Comparison of ENCODE assay signal across 12 cellular contexts in the genomic region with DNA sequence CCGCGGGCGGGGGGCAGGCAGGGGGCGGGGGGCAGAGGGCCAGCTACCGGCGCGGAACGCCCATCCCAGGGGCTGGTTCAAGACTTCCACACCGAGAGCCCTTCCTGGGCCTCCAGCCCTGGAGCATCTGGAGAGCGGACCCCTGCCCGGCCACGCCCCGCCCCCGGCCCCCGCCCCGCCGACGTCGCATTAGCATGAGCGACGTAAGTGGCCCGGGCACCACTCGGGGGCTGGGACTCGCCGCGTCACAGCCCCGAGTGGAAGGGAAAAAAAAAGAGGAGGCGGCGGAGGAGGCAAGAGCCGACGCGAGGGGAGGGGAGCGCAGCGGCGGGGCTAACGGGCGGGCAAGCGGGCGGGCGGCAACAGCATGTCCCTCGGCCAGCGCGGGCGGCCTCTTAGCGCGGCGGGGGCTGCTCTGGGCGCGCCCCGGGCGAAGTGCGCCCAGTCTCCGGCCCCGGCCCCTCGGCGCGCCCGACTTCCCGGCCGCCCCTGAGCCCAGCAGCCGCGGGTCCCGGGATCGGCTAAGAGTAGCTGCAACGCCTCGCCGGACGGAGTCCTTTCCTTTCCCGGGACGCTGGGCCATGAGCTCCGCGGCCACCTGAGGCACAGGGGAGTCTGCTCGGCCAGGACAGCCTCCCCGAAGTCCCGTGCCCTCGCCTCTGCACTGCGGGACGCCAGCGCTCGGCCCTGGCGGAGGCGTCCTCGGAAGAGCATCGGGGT. TPM values are rescaled to one million over a fixed set of nuclear protein-coding genes. Genes with fewer than 3 reads are reported as not detected.
A peak's percentile ranks its signal among the peaks of the same experiment; 100 is the strongest.
DNase-seq lines count a peak whose midpoint lies in the region; ATAC-seq, FAIRE-seq and TF ChIP-seq lines count a peak whose summit lies in the region.
"Had no signal": no experiment of that assay in that cellular context is flagged by ENCODE, and none has a peak within 500 bp of the region (broad histone marks: within the 10 kb centered on the region; RNA-seq: fewer than 3 reads in every experiment).

A gene (plus strand): TSS at position 296 of the 720 bp plus-strand sequence. CDS start 431 bp downstream, outside the sequence.

- 5% methylated on average over 41 of the region's 84 CpGs; no CpG with 5 or more reads in 1 of the 2 experiments for WGBS in H1 (ENCODE audit: extremely low coverage in 1 of 2, insufficient coverage in 1 of 2, insufficient read length in 1 of 2, insufficient replicate concordance in 2 of 2, low coverage in 1 of 2, low lambda C conversion rate in 2 of 2, missing lambda C conversion rate in 1 of 2), 2 experiments

- H2BK20ac ChIP-seq in H1 (ENCODE audit: low read length) = no peak within 1 kb of the TSS

- H3K4me3 ChIP-seq in H7 (ENCODE audit: insufficient read depth, low read depth, low read length) (peak within 1 kb of the TSS; percentile 52), H1 (ENCODE audit: extremely low read depth in 1 of 4, insufficient read depth in 2 of 4, low read depth in 3 of 4, low read length in 4 of 4) (peak within 1 kb of the TSS; percentile 44 to 72 (median 52)), parathyroid adenoma (ENCODE audit: low read depth, low read length) (no peak within 1 kb of the TSS)
- H3K4me3 ChIP-seq in effector memory CD4-positive, alpha-beta T cell (ENCODE audit: insufficient read depth, low read depth, low read length, poor library complexity, severe bottlenecking) = no peak within 1 kb of the TSS

- peaks cover 16% of the 10 kb centered on the region; the same call in 1 of the 2 replicates for H3K23me2 ChIP-seq in H1 (ENCODE audit: low read depth, low read length)

- H3K9me3 ChIP-seq in H1 (ENCODE audit: insufficient read depth in 2 of 2, low read depth in 1 of 2, low read length in 1 of 2) (no peaks in the 10 kb centered on the region; a peak in 1 of 4 replicates), parathyroid adenoma (ENCODE audit: control insufficient read depth, low read length) (no peaks in the 10 kb centered on the region)
- no peaks in the 10 kb centered on the region for H3K9me3 ChIP-seq in effector memory CD4-positive, alpha-beta T cell (ENCODE audit: control insufficient read depth, low read length)

- H4K5ac ChIP-seq in H1 (ENCODE audit: insufficient read length, low read depth, low read length) = no peak within 1 kb of the TSS

- H2AK5ac ChIP-seq in H1 (ENCODE audit: low read depth, low read length) = no peak within 1 kb of the TSS

- H3K79me1 ChIP-seq in H1 (ENCODE audit: low read depth, low read length) = no peaks in the 10 kb centered on the region

- H3K36me3 Mint-ChIP-seq in activated T-helper 1 cell treated with anti-CD3 and anti-CD28 coated beads, Interleukin-12 subunit alpha, Interleukin-12 subunit beta, Interleukin-2, Interleukin-4 antibody, amounts not matched to agents 30 ng/mL and 10 ng/mL and 1 ng/mL, durations not matched to agents 14 hours and 24 hours and 36 hours (ENCODE audit: low read depth) = peaks cover 2% of the 10 kb centered on the region
- peaks cover 8% of the 10 kb centered on the region for H3K36me3 Mint-ChIP-seq in stimulated activated effector memory CD8-positive, alpha-beta T cell treated with anti-CD3 and anti-CD28 coated beads, Interleukin-12 subunit alpha, Interleukin-12 subunit beta, amount 100 ng/mL, for 72 hours
- H3K36me3 Mint-ChIP-seq: natural killer cell had no signal

- no peak within 1 kb of the TSS for H4K91ac ChIP-seq in H1 (replicated peaks; ENCODE audit: insufficient read length, low read length)

- TF ChIP-seq EP300 in H1 (IDR thresholded peaks at IDR 0.05; ENCODE audit: borderline replicate concordance in 1 of 2, low read depth in 2 of 2, low read length in 2 of 2) = no peak

- no peak within 1 kb of the TSS for H3K4ac ChIP-seq in H1 (replicated peaks; ENCODE audit: insufficient read length, low read depth, low read length)

- H2BK15ac ChIP-seq in H1 (ENCODE audit: low read length) = no peak within 1 kb of the TSS

- intact Hi-C loops in activated T-helper 1 cell treated with anti-CD3 and anti-CD28 coated beads, Interleukin-12 subunit alpha, Interleukin-12 subunit beta, Interleukin-2, Interleukin-4 antibody, amounts not matched to agents 30 ng/mL and 10 ng/mL and 1 ng/mL, durations not matched to agents 14 hours and 24 hours and 36 hours (cut with micrococcal nuclease) = no loop called here

- H2BK5ac ChIP-seq in H1 (ENCODE audit: low read depth, low read length) = no peak within 1 kb of the TSS

- peaks cover 0 to 47% (median 29%) of the 10 kb centered on the region in 4 experiments; a peak in 6 of 7 replicates for H3K4me1 ChIP-seq in H1 (replicated peaks in 1 of 4; ENCODE audit: control insufficient read depth in 3 of 4, insufficient read depth in 4 of 4, low read length in 3 of 4)
- H3K4me1 ChIP-seq in parathyroid adenoma = peaks cover 14% of the 10 kb centered on the region
- H3K4me1 ChIP-seq in effector memory CD4-positive, alpha-beta T cell (ENCODE audit: control insufficient read depth, insufficient read depth, low read length, poor library complexity, severe bottlenecking) = no peaks in the 10 kb centered on the region

- 0 out of 2 replicates have a peak within 1 kb of the TSS, but pooled peaks have one; percentile 9 for H2BK12ac ChIP-seq in H1 (ENCODE audit: low read depth, low read length)

- H3K14ac ChIP-seq in H1 (ENCODE audit: insufficient read length) = no peak within 1 kb of the TSS

- CTCF ChIA-PET in H1 (lab: Charles Lee; ENCODE audit: partially characterized antibody) = interaction anchor here (0.7 to 2.3 kb wide), 7 partner anchors 9 to 201 kb away, joined by 3 to 9 read pairs (median 4); no protein-coding TSS in a partner anchor

- H3K4me2 ChIP-seq in H1 (ENCODE audit: insufficient read depth in 1 of 2, low read depth in 2 of 2, low read length in 2 of 2) = peak within 1 kb of the TSS; percentile 71 to 92
- no peak within 1 kb of the TSS for H3K4me2 ChIP-seq in parathyroid adenoma (ENCODE audit: low read length)

- H3K27ac Mint-ChIP-seq in activated T-helper 1 cell treated with anti-CD3 and anti-CD28 coated beads, Interleukin-12 subunit alpha, Interleukin-12 subunit beta, Interleukin-2, Interleukin-4 antibody, amounts not matched to agents 30 ng/mL and 10 ng/mL and 1 ng/mL, durations not matched to agents 14 hours and 24 hours and 36 hours = no peak within 1 kb of the TSS
- no peak within 1 kb of the TSS for H3K27ac Mint-ChIP-seq in stimulated activated effector memory CD8-positive, alpha-beta T cell treated with anti-CD3 and anti-CD28 coated beads, Interleukin-12 subunit alpha, Interleukin-12 subunit beta, amount 100 ng/mL, for 72 hours
- H3K27ac Mint-ChIP-seq: natural killer cell had no signal

- DNase-seq in H7 (peak; percentile 88), NCI-H2171 (lab: John Stamatoyannopoulos, UW) (peak; percentile 18), H1 (ENCODE audit: low read depth in 1 of 2, low spot score in 2 of 2) (peak in 1 of 2 experiments; percentile 71), C1 segment of cervical spinal cord (lab: John Stamatoyannopoulos, UW) (no peak)
- no peak for DNase-seq in effector memory CD4-positive, alpha-beta T cell
- DNase-seq in activated T-helper 1 cell treated with anti-CD3 and anti-CD28 coated beads, Interleukin-12 subunit alpha, Interleukin-12 subunit beta, Interleukin-2, Interleukin-4 antibody, amounts not matched to agents 30 ng/mL and 10 ng/mL and 1 ng/mL, durations not matched to agents 14 hours and 24 hours and 36 hours (ENCODE audit: low spot score) = no peak
- no peak for DNase-seq in stimulated activated effector memory CD8-positive, alpha-beta T cell treated with anti-CD3 and anti-CD28 coated beads, Interleukin-12 subunit alpha, Interleukin-12 subunit beta, amount 100 ng/mL, for 72 hours (ENCODE audit: low spot score in 2 of 2)
- DNase-seq: hypothalamus, Karpas-422, natural killer cell had no signal

- ATAC-seq in stimulated activated effector memory CD8-positive, alpha-beta T cell treated with anti-CD3 and anti-CD28 coated beads, Interleukin-12 subunit alpha, Interleukin-12 subunit beta, amount 100 ng/mL, for 72 hours = no peak
- ATAC-seq: natural killer cell had no signal

- H4K8ac ChIP-seq in H1 (ENCODE audit: extremely low read depth, insufficient read depth, low read length) = peak within 1 kb of the TSS; percentile 47; the same call in 1 of the 2 replicates

- H3K27me3 ChIP-seq in H7 (ENCODE audit: control insufficient read depth, insufficient read depth, low read length) = peaks cover 92% of the 10 kb centered on the region
- H3K27me3 ChIP-seq in H1 (replicated peaks in 1 of 4; ENCODE audit: control insufficient read depth in 3 of 4, extremely low read depth in 1 of 4, insufficient read depth in 3 of 4, low read length in 3 of 4) = peaks cover 83 to 93% (median 91%) of the 10 kb centered on the region in 4 experiments
- H3K27me3 ChIP-seq in parathyroid adenoma (ENCODE audit: control insufficient read depth, insufficient read depth, low read length) = peaks cover 14% of the 10 kb centered on the region
- peaks cover 11% of the 10 kb centered on the region for H3K27me3 ChIP-seq in effector memory CD4-positive, alpha-beta T cell (replicated peaks; ENCODE audit: control insufficient read depth, insufficient read depth, low read length, poor library complexity, severe bottlenecking)

- H3K79me2 ChIP-seq in H1 (ENCODE audit: control insufficient read depth in 1 of 2, insufficient read depth in 2 of 2, low read length in 2 of 2) (no peaks in the 10 kb centered on the region), parathyroid adenoma (no peaks in the 10 kb centered on the region)

- no peak within 1 kb of the TSS for H3K9ac ChIP-seq in H1 (replicated peaks in 1 of 4; ENCODE audit: extremely low read depth in 1 of 4, low read depth in 3 of 4, low read length in 3 of 4)
- no peak within 1 kb of the TSS for H3K9ac ChIP-seq in parathyroid adenoma

- H3K27ac ChIP-seq in H1 (ENCODE audit: low read depth, low read length) (no peak within 1 kb of the TSS), parathyroid adenoma (no peak within 1 kb of the TSS)
- H3K27ac ChIP-seq in effector memory CD4-positive, alpha-beta T cell (ENCODE audit: insufficient read depth, low read length, poor library complexity, severe bottlenecking) = no peak within 1 kb of the TSS

- H3K9me3 Mint-ChIP-seq in activated T-helper 1 cell treated with anti-CD3 and anti-CD28 coated beads, Interleukin-12 subunit alpha, Interleukin-12 subunit beta, Interleukin-2, Interleukin-4 antibody, amounts not matched to agents 30 ng/mL and 10 ng/mL and 1 ng/mL, durations not matched to agents 14 hours and 24 hours and 36 hours = peaks cover 3% of the 10 kb centered on the region
- no peaks in the 10 kb centered on the region for H3K9me3 Mint-ChIP-seq in stimulated activated effector memory CD8-positive, alpha-beta T cell treated with anti-CD3 and anti-CD28 coated beads, Interleukin-12 subunit alpha, Interleukin-12 subunit beta, amount 100 ng/mL, for 72 hours
- H3K9me3 Mint-ChIP-seq: natural killer cell had no signal

- no peak within 1 kb of the TSS for H2BK120ac ChIP-seq in H1 (replicated peaks; ENCODE audit: low read depth, low read length)

- POLR2A ChIA-PET in H1 (lab: Charles Lee; ENCODE audit: partially characterized antibody) = interaction anchor here (1.0 to 1.3 kb wide), 2 partner anchors 80 to 215 kb away, joined by 3 read pairs; no protein-coding TSS in a partner anchor

- no peak for TF ChIP-seq RAD21 in H1 (IDR thresholded peaks at IDR 0.05 in 1 of 2, conservative IDR thresholded peaks at IDR 0.05 in 1 of 2; ENCODE audit: low read depth in 2 of 2, low read length in 2 of 2)

- FAIRE-seq in H1 (lab: Jason Lieb, UNC) = no peak

- H3K36me3 ChIP-seq in H7 (replicated peaks; ENCODE audit: control insufficient read depth, insufficient read depth, low read length) = no peaks in the 10 kb centered on the region
- peaks cover 0 to 6% (median 0%) of the 10 kb centered on the region in 4 experiments; a peak in 1 of 8 replicates for H3K36me3 ChIP-seq in H1 (ENCODE audit: control insufficient read depth in 2 of 4, insufficient read depth in 4 of 4, low read length in 3 of 4)
- H3K36me3 ChIP-seq in parathyroid adenoma (ENCODE audit: control insufficient read depth, insufficient read depth, low read length) = no peaks in the 10 kb centered on the region
- H3K36me3 ChIP-seq in effector memory CD4-positive, alpha-beta T cell (ENCODE audit: control insufficient read depth, insufficient read depth, low read length) = no peaks in the 10 kb centered on the region

- TF ChIP-seq CTCF in H1 (IDR thresholded peaks at IDR 0.05; ENCODE audit: control extremely low read depth in 1 of 3, insufficient read depth in 1 of 3, low read depth in 1 of 3, low read length in 3 of 3) = no peak
- TF ChIP-seq CTCF in parathyroid adenoma (IDR thresholded peaks at IDR 0.05) = no peak

- H3K18ac ChIP-seq in H1 (ENCODE audit: extremely low read depth, low read length) = no peak within 1 kb of the TSS

- H3K56ac ChIP-seq in H1 (replicated peaks; ENCODE audit: insufficient read length, low read depth, low read length) = no peak within 1 kb of the TSS

- no peak within 1 kb of the TSS; the same call in 1 of the 2 replicates for H2AFZ ChIP-seq in H1 (ENCODE audit: low read length)
- H2AFZ ChIP-seq in parathyroid adenoma = peak within 1 kb of the TSS; percentile 60

- H4K20me1 ChIP-seq in H1 (replicated peaks in 1 of 2; ENCODE audit: control insufficient read depth in 1 of 2, insufficient read depth in 2 of 2, low read length in 2 of 2) = peaks cover 16 to 46% of the 10 kb centered on the region in 2 experiments

- H3K4me3 Mint-ChIP-seq in activated T-helper 1 cell treated with anti-CD3 and anti-CD28 coated beads, Interleukin-12 subunit alpha, Interleukin-12 subunit beta, Interleukin-2, Interleukin-4 antibody, amounts not matched to agents 30 ng/mL and 10 ng/mL and 1 ng/mL, durations not matched to agents 14 hours and 24 hours and 36 hours = no peak within 1 kb of the TSS
- H3K4me3 Mint-ChIP-seq in stimulated activated effector memory CD8-positive, alpha-beta T cell treated with anti-CD3 and anti-CD28 coated beads, Interleukin-12 subunit alpha, Interleukin-12 subunit beta, amount 100 ng/mL, for 72 hours = no peak within 1 kb of the TSS
- H3K4me3 Mint-ChIP-seq: natural killer cell had no signal

- H3K27me3 Mint-ChIP-seq in activated T-helper 1 cell treated with anti-CD3 and anti-CD28 coated beads, Interleukin-12 subunit alpha, Interleukin-12 subunit beta, Interleukin-2, Interleukin-4 antibody, amounts not matched to agents 30 ng/mL and 10 ng/mL and 1 ng/mL, durations not matched to agents 14 hours and 24 hours and 36 hours (ENCODE audit: insufficient read depth) = peaks cover 60% of the 10 kb centered on the region

- no peak for TF ChIP-seq POLR2A in H1 (IDR thresholded peaks at IDR 0.05; ENCODE audit: control extremely low read depth in 1 of 2, low read depth in 2 of 2, low read length in 2 of 2)

- peaks cover 8% of the 10 kb centered on the region for H3K4me1 Mint-ChIP-seq in activated T-helper 1 cell treated with anti-CD3 and anti-CD28 coated beads, Interleukin-12 subunit alpha, Interleukin-12 subunit beta, Interleukin-2, Interleukin-4 antibody, amounts not matched to agents 30 ng/mL and 10 ng/mL and 1 ng/mL, durations not matched to agents 14 hours and 24 hours and 36 hours (ENCODE audit: low read depth)
- peaks cover 30% of the 10 kb centered on the region for H3K4me1 Mint-ChIP-seq in stimulated activated effector memory CD8-positive, alpha-beta T cell treated with anti-CD3 and anti-CD28 coated beads, Interleukin-12 subunit alpha, Interleukin-12 subunit beta, amount 100 ng/mL, for 72 hours

- no peak within 1 kb of the TSS for H3K23ac ChIP-seq in H1 (ENCODE audit: insufficient read length)

RNA-seq across cellular contexts. Expression of the gene that starts here (rescaled TPM):
- not detected in 2 replicates for total RNA-seq in H7 (2014; rRNA removed; shearing (Covaris generic))
- 0.13 TPM in 1 of 2 replicates, not detected in the other for total RNA-seq in H1 (2021; fragmentation: NEBNext Ultra II Directional; extraction: Animal tissue kit (Norgen Biotek cat#: 25700))
- 0.17 and 0.28 TPM in 2 replicates for polyA plus RNA-seq in H1 (2011; rRNA removed)
- polyA plus RNA-seq in H1 (2011; cell fraction: cytosol; rRNA removed) = 0.10 TPM
- 0.06 TPM for polyA plus RNA-seq in H1 (2011; cell fraction: nucleus; rRNA removed)
- 0.11 to 0.19 TPM (median 0.13 TPM) in 3 of 4 replicates, not detected in the other for polyA plus RNA-seq in H1 (2012, experiment 1 of 2)
- not detected for polyA plus RNA-seq in H1 (2012, experiment 2 of 2)
- 0.04 TPM for polyA plus RNA-seq in H1 (2013, experiment 1 of 2)
- polyA plus RNA-seq in H1 (2013, experiment 2 of 2) = 0.02 TPM
- polyA minus RNA-seq in H1 (2011; rRNA and poly(A)+ RNA removed) = not detected in 2 replicates
- polyA minus RNA-seq in H1 (2011; cell fraction: cytosol; rRNA and poly(A)+ RNA removed) = not detected
- 0.20 TPM for polyA minus RNA-seq in H1 (2011; cell fraction: nucleus; rRNA and poly(A)+ RNA removed)
- total RNA-seq in activated T-helper 1 cell treated with anti-CD3 and anti-CD28 coated beads, Interleukin-12 subunit alpha, Interleukin-12 subunit beta, Interleukin-2, Interleukin-4 antibody, amounts not matched to agents 30 ng/mL and 10 ng/mL and 1 ng/mL, durations not matched to agents 14 hours and 24 hours and 36 hours = not detected in 2 replicates
- total RNA-seq: dermis microvascular lymphatic vessel endothelial cell, natural killer cell had no signal

Comparison
In these comparisons a context has a peak if more than half of its experiments do, and no peak if none do; other contexts are left out.
1. Peak in DNase-seq and H3K4me3 ChIP-seq in H7; RNA of the gene not detected or under 1 TPM.
2. H3K4me3 ChIP-seq: peak in H1 (4 of 4); none in parathyroid adenoma (single experiment) and effector memory CD4-positive, alpha-beta T cell (single experiment).